In the genomic region with DNA sequence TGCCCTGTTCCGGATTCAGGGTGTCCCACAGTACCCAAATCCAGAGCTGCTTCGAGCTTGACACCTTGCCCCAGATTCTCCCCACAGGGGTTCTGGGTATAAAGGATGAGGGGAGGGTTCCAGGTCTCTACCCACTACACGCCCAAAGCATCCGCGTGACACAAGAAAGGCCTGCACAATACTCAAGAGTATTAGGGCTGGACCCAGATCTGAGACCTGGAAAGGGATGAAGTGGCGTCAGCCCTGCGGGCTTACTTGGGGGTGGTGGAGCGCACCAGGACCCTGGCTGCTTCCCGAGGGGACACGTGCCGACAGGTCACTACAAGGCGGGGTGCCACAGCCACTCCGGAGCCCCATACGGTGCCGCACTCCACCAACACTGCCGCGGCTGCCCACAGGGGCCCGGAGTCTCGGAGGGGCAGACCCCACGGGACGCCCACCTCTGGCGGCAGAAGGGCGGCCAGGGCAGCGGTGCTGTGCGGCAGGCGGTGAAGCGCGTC, we compare ENCODE assay signal across 8 cellular contexts. TPM values are rescaled to one million over a fixed set of nuclear protein-coding genes. Genes with fewer than 3 reads are reported as not detected.
A peak's percentile ranks its signal among the peaks of the same experiment; 100 is the strongest.
DNase-seq lines count a peak whose midpoint lies in the region; ATAC-seq and TF ChIP-seq lines count a peak whose summit lies in the region.

No MANE protein-coding gene starts in this region.

- H3K9me3 Mint-ChIP-seq in activated T-cell treated with anti-CD3 and anti-CD28 coated beads, Interleukin-2, amount 50 U/mL, for 72 hours: no peaks in the 10 kb centered on the region

- H3K27me3 ChIP-seq in ascending aorta (no peaks in the 10 kb centered on the region), upper lobe of left lung (no peaks in the 10 kb centered on the region)

- peak overlapping the region; percentile 83 to 92 for H3K4me3 Mint-ChIP-seq in activated T-cell treated with anti-CD3 and anti-CD28 coated beads, Interleukin-2, amount 50 U/mL, for 72 hours

- H3K27me3 Mint-ChIP-seq in activated T-cell treated with anti-CD3 and anti-CD28 coated beads, Interleukin-2, amount 50 U/mL, for 72 hours (ENCODE audit: low read depth): no peaks in the 10 kb centered on the region

- WGBS in lower leg skin, 2 donors: 7% methylated on average over 11 to 19 of the region's 28 CpGs
- WGBS in upper lobe of left lung, 2 donors: 13 to 90% methylated on average over 2 to 21 of the region's 28 CpGs

- H3K4me1 ChIP-seq in ascending aorta (peaks cover 0 to 16% of the 10 kb centered on the region in 2 donors), upper lobe of left lung (peaks cover 11 to 30% (median 19%) of the 10 kb centered on the region in 4 donors)

- TF ChIP-seq POLR2A in lower leg skin (IDR thresholded peaks at IDR 0.05) (no peak), upper lobe of left lung (IDR thresholded peaks at IDR 0.05) (no peak)

- TF ChIP-seq CTCF in ascending aorta (IDR thresholded peaks at IDR 0.05): no peak
- no peak for TF ChIP-seq CTCF in lower leg skin (IDR thresholded peaks at IDR 0.05)
- TF ChIP-seq CTCF in upper lobe of left lung (IDR thresholded peaks at IDR 0.05): no peak

- peak in 1 of 2 donors; percentile 17 for ATAC-seq in activated T-cell treated with anti-CD3 and anti-CD28 coated beads, Interleukin-2, amount 50 U/mL, for 72 hours (replicated peaks in 1 of 2)
- peak; percentile 8 for ATAC-seq in HG03196 (IDR thresholded peaks at IDR 0.05; ENCODE audit: unreplicated experiment)
- no peak for ATAC-seq in upper lobe of left lung (ENCODE audit: low FRiP score in 2 of 2)
- ATAC-seq in HG02981 (IDR thresholded peaks at IDR 0.05; ENCODE audit: unreplicated experiment): no peak

- intact Hi-C loops in ascending aorta (cut with DNase I): loop anchor here (5.0 kb wide), 1 partner anchor 87 kb away; the partner anchor contains the start of gene PPA1
- intact Hi-C loops in lower leg skin (cut with DNase I; ENCODE audit: low total_unique reads): no loop called here

- H3K4me1 Mint-ChIP-seq in activated T-cell treated with anti-CD3 and anti-CD28 coated beads, Interleukin-2, amount 50 U/mL, for 72 hours (ENCODE audit: low read depth): peaks cover 29% of the 10 kb centered on the region

- peak overlapping the region; percentile 42 for H3K27ac Mint-ChIP-seq in activated T-cell treated with anti-CD3 and anti-CD28 coated beads, Interleukin-2, amount 50 U/mL, for 72 hours

- H3K36me3 Mint-ChIP-seq in activated T-cell treated with anti-CD3 and anti-CD28 coated beads, Interleukin-2, amount 50 U/mL, for 72 hours (ENCODE audit: insufficient read depth in 2 of 2): peaks cover 0 to 2% of the 10 kb centered on the region in 2 donors

- H3K4me3 ChIP-seq in ascending aorta (peak overlapping the region; percentile 87 to 95), lower leg skin (ENCODE audit: low read depth, poor library complexity, severe bottlenecking) (peak overlapping the region; percentile 49), upper lobe of left lung (peak overlapping the region; percentile 81 to 90 (median 83))

- H3K27ac ChIP-seq in ascending aorta: peak overlapping the region; percentile 87 to 88
- peak overlapping the region; percentile 89 to 92 (median 92) for H3K27ac ChIP-seq in upper lobe of left lung

- H3K9me3 ChIP-seq in ascending aorta (no peaks in the 10 kb centered on the region), upper lobe of left lung (no peaks in the 10 kb centered on the region)

- no peak for DNase-seq in activated T-cell treated with anti-CD3 and anti-CD28 coated beads, Interleukin-2, amount 50 U/mL, for 72 hours
- DNase-seq in activated T-cell treated with anti-CD3 and anti-CD28 coated beads, Interleukin-2, amount 50 U/mL, for 1 hour: no peak
- DNase-seq in ascending aorta (ENCODE audit: low spot score in 2 of 2) (no peak), lower leg skin (ENCODE audit: low spot score in 2 of 2) (peak in 1 of 2 donors; percentile 43), upper lobe of left lung (no peak), NCI-H510A treated with DMSO at 0.1 percent for 48 hours (lab: John Stamatoyannopoulos, UW) (no peak)

- TF ChIP-seq EP300 in upper lobe of left lung (IDR thresholded peaks at IDR 0.05): no peak

- H3K36me3 ChIP-seq in ascending aorta (peaks cover 2 to 11% of the 10 kb centered on the region in 2 donors), upper lobe of left lung (peaks cover 0 to 15% (median 6%) of the 10 kb centered on the region in 4 donors)

RNA-seq across cellular contexts. Expression of gene TYSND1, which starts 1.3 kb away (rescaled TPM):
- 10 to 100 TPM; 11.8 to 13.8 TPM for total RNA-seq in activated T-cell treated with anti-CD3 and anti-CD28 coated beads, Interleukin-2, amount 50 U/mL, for 72 hours
- total RNA-seq in ascending aorta (12.3 TPM), lower leg skin (10 to 100 TPM; 39.8 to 47.4 (median 45.4) TPM), upper lobe of left lung (10 to 100 TPM in 5 of 6 donors, 1 to 10 TPM in 1; 9.1 to 23.0 (median 15.7) TPM)

RNA-seq across cellular contexts. Expression of gene AIFM2, which starts 12.6 kb away (rescaled TPM):
- 1 to 10 TPM; 6.4 to 7.2 TPM for total RNA-seq in activated T-cell treated with anti-CD3 and anti-CD28 coated beads, Interleukin-2, amount 50 U/mL, for 72 hours
- total RNA-seq in ascending aorta: 2.9 TPM
- total RNA-seq in lower leg skin: 1 to 10 TPM; 6.3 to 8.2 (median 7.0) TPM
- 10 to 100 TPM; 12.0 to 21.0 (median 17.2) TPM for total RNA-seq in upper lobe of left lung

RNA-seq across cellular contexts. Expression of gene SAR1A, which starts 25.1 kb away (rescaled TPM):
- 10 to 100 TPM; 87.8 to 97.1 TPM for total RNA-seq in activated T-cell treated with anti-CD3 and anti-CD28 coated beads, Interleukin-2, amount 50 U/mL, for 72 hours
- total RNA-seq in ascending aorta (43.3 TPM), lower leg skin (10 to 100 TPM; 36.7 to 59.2 (median 45.1) TPM), upper lobe of left lung (100 to 1,000 TPM in 4 of 6 donors, 10 to 100 TPM in 2; 34.3 to 130 (median 112) TPM)
